In the genomic region with DNA sequence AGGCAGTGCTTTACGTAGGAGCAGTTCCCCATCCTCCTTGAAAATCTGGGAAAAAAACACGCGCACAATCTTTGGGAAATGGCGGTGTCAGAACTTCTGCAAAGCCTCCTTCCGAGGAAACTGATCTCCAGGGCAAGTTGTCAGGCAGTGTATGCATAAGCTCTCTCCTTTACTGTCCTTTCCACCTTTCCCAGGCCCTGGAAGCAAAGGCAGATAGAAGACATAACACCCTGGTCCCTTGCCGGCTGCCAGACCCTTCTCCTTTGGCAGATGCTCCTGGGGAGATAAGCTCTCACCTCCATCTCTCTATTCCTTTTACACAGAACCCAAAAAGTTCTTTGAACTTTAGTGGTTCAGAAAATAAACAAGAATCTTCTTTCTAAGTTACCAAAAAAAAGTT, we compare ENCODE assay signal across 1 cellular context.
TF ChIP-seq lines count a peak whose summit lies in the region.

No MANE protein-coding gene starts in this region.

TF ChIP-seq in liver, 16 proteins besides CTCF, POLR2A, EP300 and RAD21:
- no peak for TF ChIP-seq EGR1 (IDR thresholded peaks at IDR 0.05; ENCODE audit: low read depth in 2 of 2)
- no peak for TF ChIP-seq YY1 (IDR thresholded peaks at IDR 0.05)
- TF ChIP-seq NR2F2 (IDR thresholded peaks at IDR 0.05): no peak
- TF ChIP-seq RXRA (IDR thresholded peaks at IDR 0.05): no peak
- no peak for TF ChIP-seq FOXA2 (IDR thresholded peaks at IDR 0.05)
- TF ChIP-seq, protein P1, sequence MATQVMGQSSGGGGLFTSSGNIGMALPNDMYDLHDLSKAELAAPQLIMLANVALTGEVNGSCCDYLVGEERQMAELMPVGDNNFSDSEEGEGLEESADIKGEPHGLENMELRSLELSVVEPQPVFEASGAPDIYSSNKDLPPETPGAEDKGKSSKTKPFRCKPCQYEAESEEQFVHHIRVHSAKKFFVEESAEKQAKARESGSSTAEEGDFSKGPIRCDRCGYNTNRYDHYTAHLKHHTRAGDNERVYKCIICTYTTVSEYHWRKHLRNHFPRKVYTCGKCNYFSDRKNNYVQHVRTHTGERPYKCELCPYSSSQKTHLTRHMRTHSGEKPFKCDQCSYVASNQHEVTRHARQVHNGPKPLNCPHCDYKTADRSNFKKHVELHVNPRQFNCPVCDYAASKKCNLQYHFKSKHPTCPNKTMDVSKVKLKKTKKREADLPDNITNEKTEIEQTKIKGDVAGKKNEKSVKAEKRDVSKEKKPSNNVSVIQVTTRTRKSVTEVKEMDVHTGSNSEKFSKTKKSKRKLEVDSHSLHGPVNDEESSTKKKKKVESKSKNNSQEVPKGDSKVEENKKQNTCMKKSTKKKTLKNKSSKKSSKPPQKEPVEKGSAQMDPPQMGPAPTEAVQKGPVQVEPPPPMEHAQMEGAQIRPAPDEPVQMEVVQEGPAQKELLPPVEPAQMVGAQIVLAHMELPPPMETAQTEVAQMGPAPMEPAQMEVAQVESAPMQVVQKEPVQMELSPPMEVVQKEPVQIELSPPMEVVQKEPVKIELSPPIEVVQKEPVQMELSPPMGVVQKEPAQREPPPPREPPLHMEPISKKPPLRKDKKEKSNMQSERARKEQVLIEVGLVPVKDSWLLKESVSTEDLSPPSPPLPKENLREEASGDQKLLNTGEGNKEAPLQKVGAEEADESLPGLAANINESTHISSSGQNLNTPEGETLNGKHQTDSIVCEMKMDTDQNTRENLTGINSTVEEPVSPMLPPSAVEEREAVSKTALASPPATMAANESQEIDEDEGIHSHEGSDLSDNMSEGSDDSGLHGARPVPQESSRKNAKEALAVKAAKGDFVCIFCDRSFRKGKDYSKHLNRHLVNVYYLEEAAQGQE (IDR thresholded peaks at IDR 0.05): no peak
- TF ChIP-seq JUND (IDR thresholded peaks at IDR 0.05): no peak
- no peak for TF ChIP-seq GABPA (IDR thresholded peaks at IDR 0.05 in 1 of 2, conservative IDR thresholded peaks at IDR 0.05 in 1 of 2)
- no peak for TF ChIP-seq TAF1 (conservative IDR thresholded peaks at IDR 0.05)
- TF ChIP-seq, protein P2, sequence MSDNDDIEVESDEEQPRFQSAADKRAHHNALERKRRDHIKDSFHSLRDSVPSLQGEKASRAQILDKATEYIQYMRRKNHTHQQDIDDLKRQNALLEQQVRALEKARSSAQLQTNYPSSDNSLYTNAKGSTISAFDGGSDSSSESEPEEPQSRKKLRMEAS (IDR thresholded peaks at IDR 0.05): no peak
- TF ChIP-seq FOXA1 (IDR thresholded peaks at IDR 0.05): no peak
- no peak for TF ChIP-seq HNF4G (IDR thresholded peaks at IDR 0.05)
